24 cellular contexts compared by ENCODE assay signal in the genomic region with DNA sequence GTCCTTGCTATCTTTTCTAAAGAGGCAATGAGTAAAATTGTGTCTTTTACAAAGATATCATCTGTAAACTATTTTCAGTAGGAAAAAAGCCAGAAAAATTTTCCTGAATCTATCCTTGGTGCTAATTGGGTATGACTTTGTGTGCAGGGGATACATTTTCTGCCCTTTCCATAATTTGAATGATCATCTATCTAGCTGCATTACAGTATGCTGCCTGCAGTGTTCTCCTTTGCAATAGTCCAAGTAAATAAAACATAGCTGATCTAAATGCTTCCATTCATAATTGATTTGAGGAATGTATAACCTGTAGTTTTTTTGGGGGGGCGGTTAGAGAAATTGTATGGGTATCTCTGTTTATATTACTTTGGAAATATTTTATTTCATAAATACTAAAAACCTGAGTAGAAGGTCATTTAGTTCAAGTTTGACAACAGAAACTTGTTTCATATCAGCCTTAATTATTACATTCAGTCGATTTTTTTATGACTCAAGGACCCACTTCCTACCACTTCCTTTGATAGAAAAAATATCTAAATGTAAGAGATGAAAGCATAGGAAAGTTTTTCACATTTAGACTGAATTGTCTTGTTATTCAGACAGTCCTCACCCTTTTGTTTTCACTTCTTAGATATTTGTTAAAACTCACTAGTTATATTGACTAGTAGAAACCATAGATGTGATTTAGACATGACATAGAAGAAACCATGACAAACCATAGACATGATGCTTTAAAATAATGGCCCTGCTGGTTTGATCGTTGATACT.
A peak's percentile ranks its signal among the peaks of the same experiment; 100 is the strongest.
DNase-seq lines count a peak whose midpoint lies in the region; ATAC-seq, FAIRE-seq and TF ChIP-seq lines count a peak whose summit lies in the region.
"Had no signal": no experiment of that assay in that cellular context is flagged by ENCODE, and none has a peak within 500 bp of the region (broad histone marks: within the 10 kb centered on the region; RNA-seq: fewer than 3 reads in every experiment).

No MANE protein-coding gene starts in this region.

- peak; percentile 15 to 36 for ATAC-seq in activated T-cell treated with anti-CD3 and anti-CD28 coated beads, Interleukin-2, amount 50 U/mL, for 72 hours (replicated peaks in 1 of 2)
- peak; percentile 55; the same call in 1 of the 3 replicates for ATAC-seq in K562
- no peak for ATAC-seq in GM21390 (IDR thresholded peaks at IDR 0.05; ENCODE audit: unreplicated experiment)
- ATAC-seq: left lung, Panc1, right cardiac atrium had no signal

- intact Hi-C loops in K562 (cut with micrococcal nuclease), result no loop called here

- H3K36me3 Mint-ChIP-seq in activated T-cell treated with anti-CD3 and anti-CD28 coated beads, Interleukin-2, amount 50 U/mL, for 72 hours (ENCODE audit: insufficient read depth in 2 of 2), result peaks cover 21 to 47% of the 10 kb centered on the region in 2 donors

- H3K4me2 ChIP-seq in Loucy (ENCODE audit: low read depth, low read length, poor library complexity, severe bottlenecking) (peak overlapping the region; percentile 57), K562 (ENCODE audit: insufficient read depth, low read length) (no peak overlapping the region)
- H3K4me2 ChIP-seq: smooth muscle cell had no signal

- peaks cover 55% of the 10 kb centered on the region for H3K4me1 Mint-ChIP-seq in activated T-cell treated with anti-CD3 and anti-CD28 coated beads, Interleukin-2, amount 50 U/mL, for 72 hours (ENCODE audit: low read depth)

- 24% methylated on average over 3 of the region's 3 CpGs for WGBS in K562 (ENCODE audit: insufficient coverage, low coverage, missing lambda C conversion rate)

- H3K9ac ChIP-seq in Loucy (ENCODE audit: low read depth, low read length, poor library complexity, severe bottlenecking), result peak overlapping the region; percentile 13
- H3K9ac ChIP-seq in K562 (ENCODE audit: insufficient read depth in 1 of 2, low read depth in 2 of 2, low read length in 2 of 2), result no peak overlapping the region
- H3K9ac ChIP-seq in subcutaneous abdominal adipose tissue (ENCODE audit: low read length in 5 of 5), result no peak overlapping the region

- H3K4me3 ChIP-seq in Loucy (ENCODE audit: low read length, poor library complexity, severe bottlenecking) (peak overlapping the region; percentile 35), K562 (no peak overlapping the region), subcutaneous abdominal adipose tissue (ENCODE audit: low read depth in 1 of 5, low read length in 5 of 5) (no peak overlapping the region)
- H3K4me3 ChIP-seq: coronary artery, left lung, smooth muscle cell, stomach, tibial nerve had no signal

- peak overlapping the region; percentile 15 for H3K27ac Mint-ChIP-seq in activated T-cell treated with anti-CD3 and anti-CD28 coated beads, Interleukin-2, amount 50 U/mL, for 72 hours
- H3K27ac Mint-ChIP-seq: activated T-helper 2 cell treated with anti-CD3 and anti-CD28 coated beads, Interferon-gamma antibody, Interleukin-2, Interleukin-4, amounts not matched to agents 10 μg/mL and 5 μg/mL and 100 μg/mL, durations not matched to agents 14 hours and 24 hours and 36 hours had no signal

- TF ChIP-seq EP300 in K562 (IDR thresholded peaks at IDR 0.05; ENCODE audit: low read length), result no peak

- H3K4me1 ChIP-seq in Loucy (ENCODE audit: insufficient read depth, low read length, poor library complexity, severe bottlenecking), result peaks cover 28% of the 10 kb centered on the region
- H3K4me1 ChIP-seq in K562 (replicated peaks in 1 of 2; ENCODE audit: control insufficient read depth in 2 of 2, insufficient read depth in 2 of 2, low read length in 2 of 2), result no peaks in the 10 kb centered on the region
- H3K4me1 ChIP-seq in subcutaneous abdominal adipose tissue (ENCODE audit: control insufficient read depth in 5 of 5, insufficient read depth in 5 of 5, low read length in 5 of 5), result peaks cover 0 to 3% (median 0%) of the 10 kb centered on the region in 5 donors
- H3K4me1 ChIP-seq: Caco-2, left lung, stomach, tibial nerve had no signal

- TF ChIP-seq POLR2A in K562 (conservative IDR thresholded peaks at IDR 0.05), result no peak

- no peaks in the 10 kb centered on the region for H3K9me1 ChIP-seq in K562 (ENCODE audit: control insufficient read depth, insufficient read depth, low read length)

- H3K27me3 Mint-ChIP-seq in activated T-cell treated with anti-CD3 and anti-CD28 coated beads, Interleukin-2, amount 50 U/mL, for 72 hours (ENCODE audit: low read depth), result no peaks in the 10 kb centered on the region

- H3K4me3 Mint-ChIP-seq in activated T-cell treated with anti-CD3 and anti-CD28 coated beads, Interleukin-2, amount 50 U/mL, for 72 hours, result peak overlapping the region in 1 of 2 donors; percentile 42

- TF ChIP-seq CTCF in Loucy (conservative IDR thresholded peaks at IDR 0.05; ENCODE audit: low read length) (no peak), K562 (IDR thresholded peaks at IDR 0.05 in 2 of 3, conservative IDR thresholded peaks at IDR 0.05 in 1 of 3; ENCODE audit: insufficient read depth in 2 of 3, low read depth in 1 of 3, low read length in 3 of 3) (no peak)

- in situ Hi-C loops in K562 (cut with MboI), result no loop called here

- BruUV-seq in K562 (replicated peaks; lab: Mats Ljungman, UMichigan), result no TSS peak

- DNase-seq in activated T-cell treated with anti-CD3 and anti-CD28 coated beads, Interleukin-2, amount 50 U/mL, for 72 hours, result no peak
- DNase-seq in activated T-cell treated with anti-CD3 and anti-CD28 coated beads, Interleukin-2, amount 50 U/mL, for 48 hours, result no peak
- DNase-seq in K562 (ENCODE audit: extremely low read depth in 1 of 4, low spot score in 3 of 4), result no peak
- DNase-seq in GM19239 (ENCODE audit: insufficient read length, low spot score), result no peak
- DNase-seq: activated CD4-positive, alpha-beta T cell treated with anti-CD3 and anti-CD28 coated beads for 1 hour; effector memory CD4-positive, alpha-beta T cell; IMR-90; left lung; NCI-H1092; NCI-H1694; NCI-H748 treated with DMSO at 0.1 percent for 48 hours; right cardiac atrium; Right ventricle myocardium superior; stomach had no signal

- no peaks in the 10 kb centered on the region for H3K36me3 ChIP-seq in Loucy (ENCODE audit: insufficient read depth, low read length)
- peaks cover 19% of the 10 kb centered on the region; the same call in 2 of the 3 replicates for H3K36me3 ChIP-seq in K562 (ENCODE audit: control insufficient read depth, insufficient read depth, low read length)
- H3K36me3 ChIP-seq in subcutaneous abdominal adipose tissue (ENCODE audit: control insufficient read depth in 5 of 5, insufficient read depth in 5 of 5, low read length in 5 of 5), result peaks cover 0 to 22% (median 13%) of the 10 kb centered on the region in 5 donors
- H3K36me3 ChIP-seq: left lung had no signal

- no peaks in the 10 kb centered on the region for H3K9me2 ChIP-seq in Loucy (replicated peaks; ENCODE audit: low read depth, low read length)

- H2AFZ ChIP-seq in Loucy (ENCODE audit: low read length) (peak overlapping the region; percentile 17; the same call in 1 of the 2 replicates), K562 (ENCODE audit: low read depth, low read length) (no peak overlapping the region; the same call in 1 of the 2 replicates)

- TF ChIP-seq RAD21 in K562 (CRISPR knock-in tag; conservative IDR thresholded peaks at IDR 0.05 in 1 of 2, IDR thresholded peaks at IDR 0.05 in 1 of 2), result no peak

- H3K9me3 ChIP-seq in Loucy (ENCODE audit: insufficient read depth, low read depth, low read length) (peaks cover 6% of the 10 kb centered on the region; the same call in 1 of the 2 replicates), K562 (replicated peaks; ENCODE audit: control insufficient read depth, insufficient read depth, low read depth, low read length) (peaks cover 7% of the 10 kb centered on the region; the same call in 1 of the 2 replicates), subcutaneous abdominal adipose tissue (ENCODE audit: control insufficient read depth in 5 of 5, low read length in 5 of 5) (peaks cover 3 to 9% (median 8%) of the 10 kb centered on the region in 5 donors)

- H4K20me1 ChIP-seq in Loucy (ENCODE audit: insufficient read depth, low read length, poor library complexity, severe bottlenecking) (no peaks in the 10 kb centered on the region), K562 (replicated peaks; ENCODE audit: control insufficient read depth, insufficient read depth, low read length) (no peaks in the 10 kb centered on the region)

- H3K9me3 Mint-ChIP-seq in activated T-cell treated with anti-CD3 and anti-CD28 coated beads, Interleukin-2, amount 50 U/mL, for 72 hours, result peaks cover 10 to 20% of the 10 kb centered on the region in 2 donors

- FAIRE-seq in K562 (lab: Jason Lieb, UNC), result no peak
- no peak for FAIRE-seq in GM19239 (lab: Jason Lieb, UNC)
- FAIRE-seq: G401.6 had no signal

- H3K27ac ChIP-seq in K562 (ENCODE audit: extremely low read depth, low read depth, low read length) (no peak overlapping the region), subcutaneous abdominal adipose tissue (ENCODE audit: low read depth, low read length) (peak overlapping the region; percentile 10)
- H3K27ac ChIP-seq: left lung, stomach, tibial nerve had no signal

- H3K79me2 ChIP-seq in Loucy (ENCODE audit: insufficient read depth, low read length), result no peaks in the 10 kb centered on the region
- H3K79me2 ChIP-seq in K562 (ENCODE audit: control insufficient read depth, insufficient read depth, low read length), result no peaks in the 10 kb centered on the region

- POLR2A ChIA-PET in K562 (lab: Yijun Ruan, JAX), result interaction anchor here (0.9 to 1.1 kb wide), 3 partner anchors 19 to 29 kb away, joined by 3 read pairs; no protein-coding TSS in a partner anchor

- H3F3A ChIP-seq in Loucy (ENCODE audit: low read depth), result no peaks in the 10 kb centered on the region

- CTCF ChIA-PET in K562 (lab: Yijun Ruan, JAX; ENCODE audit: low intra/inter-chr PET ratio), result no interaction called here

- H3K27me3 ChIP-seq in Loucy (ENCODE audit: insufficient read depth, low read length, poor library complexity, severe bottlenecking), result no peaks in the 10 kb centered on the region
- H3K27me3 ChIP-seq in K562 (ENCODE audit: control insufficient read depth in 2 of 2, insufficient read depth in 2 of 2, low read length in 2 of 2), result no peaks in the 10 kb centered on the region
- no peaks in the 10 kb centered on the region for H3K27me3 ChIP-seq in subcutaneous abdominal adipose tissue (ENCODE audit: control insufficient read depth in 5 of 5, insufficient read depth in 4 of 5, low read length in 5 of 5)
- H3K27me3 ChIP-seq: left lung, stomach, tibial nerve had no signal

TF ChIP-seq in K562, 482 proteins besides CTCF, POLR2A, EP300 and RAD21 (continues in another document):
- TF ChIP-seq CBFB (CRISPR knock-in tag; IDR thresholded peaks at IDR 0.05) (no peak), RBM25 (IDR thresholded peaks at IDR 0.05; ENCODE audit: low read depth, low read length, severe bottlenecking) (no peak)
